In genomic region chr6:74654296-74654695, GRCh38 we compare ENCODE assay signal across 18 cellular contexts.
"Had no signal": no experiment of that assay in that cellular context is flagged by ENCODE, and none has a peak within 500 bp of the region (broad histone marks: within the 10 kb centered on the region; RNA-seq: fewer than 3 reads in every experiment).

No MANE protein-coding gene starts in this region.

- DNase-seq: activated CD4-positive, alpha-beta memory T cell treated with anti-CD3 and anti-CD28 coated beads for 36 hours; activated CD4-positive, alpha-beta T cell treated with anti-CD3 and anti-CD28 coated beads for 4 hours; activated CD4-positive, CD25-positive, alpha-beta regulatory T cell; activated effector memory CD4-positive, alpha-beta T cell treated with Interleukin-2 at 50 U/mL for 16 hours; activated naive CD4-positive, alpha-beta T cell treated with anti-CD3 and anti-CD28 coated beads for 36 hours; activated T-cell treated with anti-CD3 and anti-CD28 coated beads, Interleukin-2, amount 50 U/mL, for 72 hours; kidney glomerular epithelial cell; left ventricle myocardium inferior; pancreas; psoas muscle; right cardiac atrium; stimulated activated CD4-positive, alpha-beta T cell treated with anti-CD3 and anti-CD28 coated beads, Interleukin-12 subunit alpha, Interleukin-12 subunit beta, amount 100 ng/mL, for 4 hours; stimulated activated CD4-positive, alpha-beta T cell treated with anti-CD3 and anti-CD28 coated beads, Interleukin-4, amount 100 ng/mL, for 4 hours; substantia nigra; T-helper 17 cell; tibial artery had no signal

- H3K4me3 ChIP-seq: left ventricle myocardium inferior, pancreas, psoas muscle, tibial artery had no signal

- H3K4me1 ChIP-seq: left ventricle myocardium inferior, pancreas, psoas muscle, tibial artery had no signal

- H3K36me3 ChIP-seq: left ventricle myocardium inferior, neutrophil, pancreas, tibial artery had no signal

- ATAC-seq: activated T-cell treated with anti-CD3 and anti-CD28 coated beads, Interleukin-2, amount 50 U/mL, for 72 hours; natural killer cell treated with Interleukin-12 subunit alpha and Interleukin-12 subunit beta and Interleukin-15 and Interleukin-18, amount 100 ng/mL, for 72 hours; pancreas; psoas muscle; right cardiac atrium; T-helper 17 cell had no signal

- H3K27me3 ChIP-seq: neutrophil, pancreas, tibial artery had no signal

- H3K9me3 ChIP-seq: left ventricle myocardium inferior, neutrophil, pancreas, tibial artery had no signal

- H3K27ac ChIP-seq: left ventricle myocardium inferior, neutrophil, pancreas, psoas muscle, tibial artery had no signal
